ENCODE assay signal across 36 cellular contexts in the genomic region with DNA sequence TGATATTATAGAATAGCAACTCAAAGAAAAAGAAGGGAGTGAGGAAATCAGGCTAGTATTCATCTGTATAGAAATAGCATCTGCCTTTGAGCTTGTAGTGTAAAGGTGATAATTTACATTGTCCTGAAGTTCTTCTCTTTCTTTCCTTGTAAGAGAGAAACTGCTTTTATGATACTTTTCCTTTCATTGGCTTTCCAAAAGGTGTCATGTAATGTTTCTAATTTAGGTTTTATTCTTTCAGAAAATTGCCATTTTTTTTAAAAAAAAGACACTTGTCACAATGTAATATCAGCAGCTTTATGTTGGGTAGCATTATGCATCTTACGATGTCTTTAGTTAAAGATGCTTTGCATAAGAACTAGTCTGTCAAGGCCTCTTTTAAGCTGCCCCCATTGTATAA.
"Had no signal": no experiment of that assay in that cellular context is flagged by ENCODE, and none has a peak within 500 bp of the region (broad histone marks: within the 10 kb centered on the region; RNA-seq: fewer than 3 reads in every experiment).

No MANE protein-coding gene starts in this region.

- H3K36me3 Mint-ChIP-seq: activated naive CD4-positive, alpha-beta T cell treated with anti-CD3 and anti-CD28 coated beads, Interleukin-2, amount 10 ng/mL, durations not matched to agents 7 days and 5 days; activated naive CD4-positive, alpha-beta T cell treated with anti-CD3 and anti-CD28 coated beads, Interleukin-2, amount 50 U/mL, for 24 hours; activated naive CD4-positive, alpha-beta T cell treated with anti-CD3 and anti-CD28 coated beads, Interleukin-2, amount 50 U/mL, for 72 hours; activated naive CD8-positive, alpha-beta T cell; activated naive CD8-positive, alpha-beta T cell treated with anti-CD3 and anti-CD28 coated beads, Interleukin-2, amount 10 ng/mL, durations not matched to agents 7 days and 5 days; brain had no signal

- H3K27ac Mint-ChIP-seq: activated naive CD4-positive, alpha-beta T cell treated with anti-CD3 and anti-CD28 coated beads for 36 hours; activated naive CD4-positive, alpha-beta T cell treated with anti-CD3 and anti-CD28 coated beads, Interleukin-2, amount 10 ng/mL, durations not matched to agents 7 days and 5 days; activated naive CD4-positive, alpha-beta T cell treated with anti-CD3 and anti-CD28 coated beads, Interleukin-2, amount 50 U/mL, for 24 hours; activated naive CD4-positive, alpha-beta T cell treated with anti-CD3 and anti-CD28 coated beads, Interleukin-2, amount 50 U/mL, for 72 hours; activated naive CD8-positive, alpha-beta T cell; activated naive CD8-positive, alpha-beta T cell treated with anti-CD3 and anti-CD28 coated beads for 36 hours; activated naive CD8-positive, alpha-beta T cell treated with anti-CD3 and anti-CD28 coated beads, Interleukin-2, amount 10 ng/mL, durations not matched to agents 7 days and 5 days; activated naive CD8-positive, alpha-beta T cell treated with anti-CD3 and anti-CD28 coated beads, Interleukin-2, amount 50 U/mL, for 24 hours; activated T-cell treated with anti-CD3 and anti-CD28 coated beads, Interleukin-2, amount 50 U/mL, for 72 hours; activated T-helper 1 cell treated with anti-CD3 and anti-CD28 coated beads, Interleukin-12 subunit alpha, Interleukin-12 subunit beta, Interleukin-2, Interleukin-4 antibody, amounts not matched to agents 30 ng/mL and 10 ng/mL and 1 ng/mL, durations not matched to agents 14 hours and 24 hours and 36 hours; activated T-helper 17 cell treated with anti-CD3 and anti-CD28 coated beads, Interleukin-2, amount 50 U/mL, for 72 hours; activated T-helper 2 cell treated with anti-CD3 and anti-CD28 coated beads, Interferon-gamma antibody, Interleukin-2, Interleukin-4, amounts not matched to agents 10 μg/mL and 5 μg/mL and 100 μg/mL, durations not matched to agents 14 hours and 24 hours and 36 hours; brain had no signal

- DNase-seq: activated effector memory CD4-positive, alpha-beta T cell treated with anti-CD3 and anti-CD28 coated beads, Interleukin-2, amount 50 U/mL, for 16 hours; activated effector memory CD4-positive, alpha-beta T cell treated with Interleukin-2 at 50 U/mL for 16 hours; activated gamma-delta T cell; activated gamma-delta T cell treated with Interleukin-2 at 50 U/mL for 16 hours; activated naive CD4-positive, alpha-beta T cell; activated naive CD4-positive, alpha-beta T cell treated with anti-CD3 and anti-CD28 coated beads for 36 hours; activated naive CD4-positive, alpha-beta T cell treated with anti-CD3 and anti-CD28 coated beads, Interleukin-2, amount 10 ng/mL, durations not matched to agents 7 days and 5 days; activated naive CD4-positive, alpha-beta T cell treated with anti-CD3 and anti-CD28 coated beads, Interleukin-2, amount 50 U/mL, for 16 hours; activated naive CD4-positive, alpha-beta T cell treated with Interleukin-2 at 50 U/mL for 16 hours; activated naive CD8-positive, alpha-beta T cell treated with anti-CD3 and anti-CD28 coated beads for 36 hours; activated naive CD8-positive, alpha-beta T cell treated with anti-CD3 and anti-CD28 coated beads, Interleukin-2, amount 10 ng/mL, durations not matched to agents 7 days and 5 days; activated naive CD8-positive, alpha-beta T cell treated with anti-CD3 and anti-CD28 coated beads, Interleukin-2, amount 50 U/mL, for 24 hours; activated T-cell treated with anti-CD3 and anti-CD28 coated beads, Interleukin-2, amount 50 U/mL, for 4 hours; activated T-cell treated with anti-CD3 and anti-CD28 coated beads, Interleukin-2, amount 50 U/mL, for 48 hours; activated T-cell treated with anti-CD3 and anti-CD28 coated beads, Interleukin-2, amount 50 U/mL, for 72 hours; adrenal gland; amniotic stem cell; amygdala; anterior cingulate cortex; aorta; body of pancreas; brain microvascular endothelial cell; caudate nucleus; central memory CD4-positive, alpha-beta T cell; cerebellar nuclear complex had no signal

- H3K4me1 Mint-ChIP-seq: activated naive CD4-positive, alpha-beta T cell treated with anti-CD3 and anti-CD28 coated beads, Interleukin-2, amount 10 ng/mL, durations not matched to agents 7 days and 5 days; activated naive CD4-positive, alpha-beta T cell treated with anti-CD3 and anti-CD28 coated beads, Interleukin-2, amount 50 U/mL, for 24 hours; activated naive CD8-positive, alpha-beta T cell treated with anti-CD3 and anti-CD28 coated beads for 36 hours; activated naive CD8-positive, alpha-beta T cell treated with anti-CD3 and anti-CD28 coated beads, Interleukin-2, amount 10 ng/mL, durations not matched to agents 7 days and 5 days; activated naive CD8-positive, alpha-beta T cell treated with anti-CD3 and anti-CD28 coated beads, Interleukin-2, amount 50 U/mL, for 24 hours; activated T-helper 17 cell treated with anti-CD3 and anti-CD28 coated beads, Interleukin-2, amount 50 U/mL, for 72 hours; brain; central memory CD8-positive, alpha-beta T cell had no signal

- H3K36me3 ChIP-seq: adrenal gland, ascending aorta, brain microvascular endothelial cell, breast epithelium, cardiac muscle cell had no signal

- ATAC-seq: activated naive CD4-positive, alpha-beta T cell treated with anti-CD3 and anti-CD28 coated beads, Interleukin-2, amount 50 U/mL, for 72 hours; activated naive CD8-positive, alpha-beta T cell treated with anti-CD3 and anti-CD28 coated beads, Interleukin-2, amount 50 U/mL, for 24 hours; activated T-cell treated with anti-CD3 and anti-CD28 coated beads, Interleukin-2, amount 50 U/mL, for 4 hours; activated T-cell treated with anti-CD3 and anti-CD28 coated beads, Interleukin-2, amount 50 U/mL, for 72 hours; activated T-helper 17 cell treated with anti-CD3 and anti-CD28 coated beads, Interleukin-2, amount 50 U/mL, for 72 hours; body of pancreas had no signal

- H3K27me3 Mint-ChIP-seq: activated naive CD4-positive, alpha-beta T cell treated with anti-CD3 and anti-CD28 coated beads, Interleukin-2, amount 10 ng/mL, durations not matched to agents 7 days and 5 days; activated naive CD4-positive, alpha-beta T cell treated with anti-CD3 and anti-CD28 coated beads, Interleukin-2, amount 50 U/mL, for 24 hours; activated naive CD8-positive, alpha-beta T cell; activated naive CD8-positive, alpha-beta T cell treated with anti-CD3 and anti-CD28 coated beads for 36 hours; activated naive CD8-positive, alpha-beta T cell treated with anti-CD3 and anti-CD28 coated beads, Interleukin-2, amount 10 ng/mL, durations not matched to agents 7 days and 5 days; activated naive CD8-positive, alpha-beta T cell treated with anti-CD3 and anti-CD28 coated beads, Interleukin-2, amount 50 U/mL, for 24 hours; activated T-helper 17 cell treated with anti-CD3 and anti-CD28 coated beads, Interleukin-2, amount 50 U/mL, for 72 hours; brain; central memory CD8-positive, alpha-beta T cell had no signal

- H3K4me3 Mint-ChIP-seq: activated naive CD4-positive, alpha-beta T cell treated with anti-CD3 and anti-CD28 coated beads for 36 hours; activated naive CD4-positive, alpha-beta T cell treated with anti-CD3 and anti-CD28 coated beads, Interleukin-2, amount 10 ng/mL, durations not matched to agents 7 days and 5 days; activated naive CD4-positive, alpha-beta T cell treated with anti-CD3 and anti-CD28 coated beads, Interleukin-2, amount 50 U/mL, for 24 hours; activated naive CD8-positive, alpha-beta T cell; activated naive CD8-positive, alpha-beta T cell treated with anti-CD3 and anti-CD28 coated beads for 36 hours; activated naive CD8-positive, alpha-beta T cell treated with anti-CD3 and anti-CD28 coated beads, Interleukin-2, amount 10 ng/mL, durations not matched to agents 7 days and 5 days; activated naive CD8-positive, alpha-beta T cell treated with anti-CD3 and anti-CD28 coated beads, Interleukin-2, amount 50 U/mL, for 24 hours; activated T-cell treated with anti-CD3 and anti-CD28 coated beads, Interleukin-2, amount 50 U/mL, for 4 hours; activated T-cell treated with anti-CD3 and anti-CD28 coated beads, Interleukin-2, amount 50 U/mL, for 72 hours; activated T-helper 1 cell treated with anti-CD3 and anti-CD28 coated beads, Interleukin-12 subunit alpha, Interleukin-12 subunit beta, Interleukin-2, Interleukin-4 antibody, amounts not matched to agents 30 ng/mL and 10 ng/mL and 1 ng/mL, durations not matched to agents 14 hours and 24 hours and 36 hours; activated T-helper 17 cell treated with anti-CD3 and anti-CD28 coated beads, Interleukin-2, amount 50 U/mL, for 72 hours; brain; central memory CD8-positive, alpha-beta T cell had no signal

- H3K4me3 ChIP-seq: adrenal gland, ascending aorta, body of pancreas, breast epithelium, cardiac muscle cell had no signal

- H3K4me1 ChIP-seq: adrenal gland, ascending aorta, body of pancreas, breast epithelium had no signal

- H3K9me3 Mint-ChIP-seq: activated naive CD4-positive, alpha-beta T cell treated with anti-CD3 and anti-CD28 coated beads, Interleukin-2, amount 50 U/mL, for 24 hours; activated T-cell treated with anti-CD3 and anti-CD28 coated beads, Interleukin-2, amount 50 U/mL, for 4 hours had no signal

- H3K27ac ChIP-seq: adrenal gland, ascending aorta, body of pancreas, brain microvascular endothelial cell, breast epithelium, cardiac muscle cell had no signal

- H3K9me3 ChIP-seq: adrenal gland, ascending aorta, body of pancreas, breast epithelium had no signal

- H3K27me3 ChIP-seq: adrenal gland, ascending aorta, body of pancreas, brain microvascular endothelial cell, breast epithelium, cardiac muscle cell had no signal
